In genomic region chr13:41017744-41018582, GRCh38 we compare ENCODE assay signal across 9 cellular contexts. TPM values are rescaled to one million over a fixed set of nuclear protein-coding genes. Genes with fewer than 3 reads are reported as not detected.
A peak's percentile ranks its signal among the peaks of the same experiment; 100 is the strongest.
DNase-seq lines count a peak whose midpoint lies in the region; ATAC-seq and TF ChIP-seq lines count a peak whose summit lies in the region.
"Had no signal": no experiment of that assay in that cellular context is flagged by ENCODE, and none has a peak within 500 bp of the region (broad histone marks: within the 10 kb centered on the region; RNA-seq: fewer than 3 reads in every experiment).

No MANE protein-coding gene starts in this region.

- no peak overlapping the region for H3K18ac ChIP-seq in neuronal stem cell (ENCODE audit: low read length)

- DNase-seq in CD1c-positive myeloid dendritic cell (ENCODE audit: extremely low spot score) (peak; percentile 59), ascending aorta (ENCODE audit: low spot score in 2 of 2) (no peak), foreskin fibroblast (no peak), neuronal stem cell (ENCODE audit: low spot score) (no peak)
- peak; percentile 65 for DNase-seq in Jurkat, Clone E6-1 (ENCODE audit: low read depth, low spot score)
- DNase-seq: NCI-H1092 treated with DMSO at 0.1 percent for 48 hours had no signal

- no peak overlapping the region for H2BK5ac ChIP-seq in neuronal stem cell (ENCODE audit: low read length)

- no peak overlapping the region for H2AFZ ChIP-seq in neuronal stem cell (ENCODE audit: low read length)

- peaks cover 3 to 4% of the 10 kb centered on the region in 2 donors for H3K4me1 ChIP-seq in ascending aorta
- H3K4me1 ChIP-seq in muscle layer of duodenum (ENCODE audit: control insufficient read depth in 1 of 2, insufficient read depth in 2 of 2, low read length in 2 of 2), result peaks cover 4 to 25% of the 10 kb centered on the region in 2 donors
- peaks cover 0 to 3% of the 10 kb centered on the region in 2 donors for H3K4me1 ChIP-seq in neuronal stem cell (ENCODE audit: control insufficient read depth in 2 of 2, insufficient read depth in 1 of 2, low read depth in 1 of 2, low read length in 2 of 2)

- no peaks in the 10 kb centered on the region for H3K36me3 ChIP-seq in ascending aorta
- H3K36me3 ChIP-seq in muscle layer of duodenum (ENCODE audit: control insufficient read depth in 1 of 2, insufficient read depth in 2 of 2, low read length in 2 of 2), result no peaks in the 10 kb centered on the region
- H3K36me3 ChIP-seq in neuronal stem cell (replicated peaks in 1 of 2; ENCODE audit: control insufficient read depth in 2 of 2, insufficient read depth in 2 of 2, low read length in 2 of 2), result no peaks in the 10 kb centered on the region

- H3K9ac ChIP-seq in neuronal stem cell (ENCODE audit: low read depth, low read length, poor library complexity), result no peak overlapping the region

- no peak overlapping the region for H4K8ac ChIP-seq in neuronal stem cell (ENCODE audit: low read depth, low read length)

- no peak overlapping the region for H2AK5ac ChIP-seq in neuronal stem cell (ENCODE audit: low read depth, low read length)

- TF ChIP-seq CTCF in ascending aorta (IDR thresholded peaks at IDR 0.05) (no peak), foreskin fibroblast (IDR thresholded peaks at IDR 0.05; ENCODE audit: low read depth, low read length) (no peak)

- no peak overlapping the region for H3K14ac ChIP-seq in neuronal stem cell (ENCODE audit: low read length)

- no peak overlapping the region for H2BK120ac ChIP-seq in neuronal stem cell (ENCODE audit: low read depth, low read length)

- H3K9me3 ChIP-seq in ascending aorta (no peaks in the 10 kb centered on the region), muscle layer of duodenum (ENCODE audit: control insufficient read depth in 1 of 2, low read length in 2 of 2) (no peaks in the 10 kb centered on the region), neuronal stem cell (replicated peaks in 1 of 2; ENCODE audit: control insufficient read depth in 2 of 2, insufficient read depth in 1 of 2, low read depth in 1 of 2, low read length in 2 of 2) (no peaks in the 10 kb centered on the region)

- H4K91ac ChIP-seq in neuronal stem cell (ENCODE audit: low read depth, low read length, poor library complexity), result no peak overlapping the region

- peak overlapping the region; percentile 63 for H3K4me3 ChIP-seq in Jurkat, Clone E6-1 (ENCODE audit: low read length)
- H3K4me3 ChIP-seq in ascending aorta (peak overlapping the region; percentile 22 to 26), muscle layer of duodenum (ENCODE audit: low read depth in 1 of 2, low read length in 2 of 2) (peak overlapping the region; percentile 16 to 79), foreskin fibroblast (ENCODE audit: low read depth in 1 of 2, low read length in 2 of 2) (no peak overlapping the region), neuronal stem cell (ENCODE audit: low read length in 2 of 2) (no peak overlapping the region)

- H3K4ac ChIP-seq in neuronal stem cell (ENCODE audit: low read length), result no peak overlapping the region

- no peak overlapping the region for H2BK12ac ChIP-seq in neuronal stem cell (ENCODE audit: low read length)

- H3K79me1 ChIP-seq in neuronal stem cell (ENCODE audit: low read depth, low read length), result no peaks in the 10 kb centered on the region

- H3K27ac ChIP-seq in ascending aorta (peak overlapping the region; percentile 9 to 55), muscle layer of duodenum (ENCODE audit: low read length) (peak overlapping the region; percentile 94), neuronal stem cell (replicated peaks; ENCODE audit: low read length) (no peak overlapping the region)

- H3K23ac ChIP-seq in neuronal stem cell (ENCODE audit: low read depth, low read length, poor library complexity), result no peak overlapping the region

- WGBS in neuronal stem cell (ENCODE audit: extremely low coverage in 2 of 2, insufficient read length in 2 of 2, insufficient replicate concordance in 1 of 2), 2 donors, result no CpG with 5 or more reads among the region's 3 CpGs

- ATAC-seq in HG02759 (IDR thresholded peaks at IDR 0.05; ENCODE audit: unreplicated experiment) (no peak), GM21381 (IDR thresholded peaks at IDR 0.05; ENCODE audit: unreplicated experiment) (no peak)

- H3K27me3 ChIP-seq in ascending aorta (no peaks in the 10 kb centered on the region), muscle layer of duodenum (ENCODE audit: low read depth, low read length) (no peaks in the 10 kb centered on the region), neuronal stem cell (ENCODE audit: control insufficient read depth in 3 of 3, insufficient read depth in 3 of 3, low read depth in 1 of 3, low read length in 3 of 3) (no peaks in the 10 kb centered on the region)

- intact Hi-C loops in ascending aorta (cut with DNase I), result no loop called here

- H3K4me2 ChIP-seq in neuronal stem cell (ENCODE audit: insufficient read depth, low read length, poor library complexity, severe bottlenecking), result no peak overlapping the region

- H2BK15ac ChIP-seq in neuronal stem cell (ENCODE audit: low read length), result no peak overlapping the region

RNA-seq across cellular contexts. Expression of gene ELF1, which starts 1.2 kb away (rescaled TPM):
- 78.5 TPM for polyA plus RNA-seq in Jurkat, Clone E6-1 (2012; ENCODE audit: insufficient read depth, insufficient read length)
- total RNA-seq in ascending aorta, result 105 TPM
- polyA plus RNA-seq in neuronal stem cell (2013, experiment 1 of 2), result 11.2 TPM
- polyA plus RNA-seq in neuronal stem cell (2013, experiment 2 of 2), result 10.3 TPM

RNA-seq across cellular contexts. Expression of gene WBP4, which starts 43.3 kb away (rescaled TPM):
- polyA plus RNA-seq in Jurkat, Clone E6-1 (2012; ENCODE audit: insufficient read depth, insufficient read length), result 16.8 TPM
- total RNA-seq in ascending aorta, result 0.96 TPM
- 27.9 TPM for polyA plus RNA-seq in neuronal stem cell (2013, experiment 1 of 2)
- polyA plus RNA-seq in neuronal stem cell (2013, experiment 2 of 2), result 28.6 TPM

Comparison
In these comparisons a context has a peak if more than half of its experiments do, and no peak if none do; other contexts are left out.
1. DNase-seq: peak in CD1c-positive myeloid dendritic cell (single experiment) and Jurkat, Clone E6-1 (single experiment); none in ascending aorta (0 of 2), foreskin fibroblast (0 of 2) and neuronal stem cell (single experiment).
2. H3K4me3 ChIP-seq: peak in Jurkat, Clone E6-1 (single experiment), ascending aorta (2 of 2) and muscle layer of duodenum (2 of 2); none in foreskin fibroblast (0 of 2) and neuronal stem cell (0 of 2).